In genomic region chr16:23694707-23695373, GRCh38 we compare ENCODE assay signal across 1 cellular context.
TF ChIP-seq lines count a peak whose summit lies in the region.

No MANE protein-coding gene starts in this region.

TF ChIP-seq in HepG2, 621 proteins besides CTCF, POLR2A, EP300 and RAD21 (continued from another document and continues in another):
- peak; percentile 80 for TF ChIP-seq ARID4A (CRISPR knock-in tag; IDR thresholded peaks at IDR 0.05; ENCODE audit: borderline replicate concordance)
- 0 out of 2 replicates have a peak, but pooled peaks have one; percentile 67 for TF ChIP-seq ZBTB7A (CRISPR knock-in tag; IDR thresholded peaks at IDR 0.05)
- peak in 1 of 2 experiments; percentile 30; a peak in 1 of 4 replicates for TF ChIP-seq HMGXB4 (CRISPR knock-in tag; IDR thresholded peaks at IDR 0.05; ENCODE audit: borderline replicate concordance in 1 of 2, low read depth in 1 of 2)
- no peak for TF ChIP-seq KLF12 (CRISPR knock-in tag; IDR thresholded peaks at IDR 0.05; ENCODE audit: borderline replicate concordance)
- 0 out of 2 replicates have a peak, but pooled peaks have one; percentile 46 for TF ChIP-seq CSRNP2 (CRISPR knock-in tag; conservative IDR thresholded peaks at IDR 0.05; ENCODE audit: low read depth)
- no peak for TF ChIP-seq ZNF512B (CRISPR knock-in tag; IDR thresholded peaks at IDR 0.05; ENCODE audit: borderline replicate concordance)
- TF ChIP-seq AGO2 (optimal IDR thresholded peaks at IDR 0.05; ENCODE audit: low read depth, low read length): peak; percentile 82
- TF ChIP-seq ZNF441 (CRISPR knock-in tag; IDR thresholded peaks at IDR 0.05; ENCODE audit: borderline replicate concordance): no peak
- no peak; the same call in 1 of the 2 replicates for TF ChIP-seq NR2C2 (CRISPR knock-in tag; IDR thresholded peaks at IDR 0.05; ENCODE audit: borderline replicate concordance)
- no peak for TF ChIP-seq ZNF354B (CRISPR knock-in tag; IDR thresholded peaks at IDR 0.05)
- TF ChIP-seq NFYB (CRISPR knock-in tag; IDR thresholded peaks at IDR 0.05): no peak
- no peak for TF ChIP-seq SRY (CRISPR knock-in tag; IDR thresholded peaks at IDR 0.05)
- no peak for TF ChIP-seq RORA (CRISPR knock-in tag; IDR thresholded peaks at IDR 0.05)
- no peak for TF ChIP-seq SETDB1 (CRISPR knock-in tag; IDR thresholded peaks at IDR 0.05; ENCODE audit: borderline replicate concordance)
- no peak for TF ChIP-seq SRSF9 (IDR thresholded peaks at IDR 0.05; ENCODE audit: borderline replicate concordance, insufficient read depth, low read depth, low read length, poor library complexity, severe bottlenecking)
- no peak for TF ChIP-seq ZBTB20 (CRISPR knock-in tag; IDR thresholded peaks at IDR 0.05; ENCODE audit: borderline replicate concordance, low read depth)
- TF ChIP-seq AKNA (CRISPR knock-in tag; IDR thresholded peaks at IDR 0.05; ENCODE audit: borderline replicate concordance): no peak
- TF ChIP-seq PHF21A (CRISPR knock-in tag; IDR thresholded peaks at IDR 0.05): peak; percentile 17; the same call in 1 of the 2 replicates
- peak; percentile 93; the same call in 1 of the 2 replicates for TF ChIP-seq ZNF776 (CRISPR knock-in tag; IDR thresholded peaks at IDR 0.05)
- no peak for TF ChIP-seq ZBTB49 (CRISPR knock-in tag; IDR thresholded peaks at IDR 0.05; ENCODE audit: borderline replicate concordance)
- no peak for TF ChIP-seq ZZZ3 (CRISPR knock-in tag; IDR thresholded peaks at IDR 0.05; ENCODE audit: borderline replicate concordance)
- TF ChIP-seq ZNF598 (CRISPR knock-in tag; IDR thresholded peaks at IDR 0.05; ENCODE audit: borderline replicate concordance): peak; percentile 91; the same call in 1 of the 2 replicates
- no peak for TF ChIP-seq ZNF513 (CRISPR knock-in tag; conservative IDR thresholded peaks at IDR 0.05)
- TF ChIP-seq RERE (CRISPR knock-in tag; IDR thresholded peaks at IDR 0.05; ENCODE audit: low read depth): no peak; the same call in 1 of the 2 replicates
- no peak for TF ChIP-seq TAF15 (IDR thresholded peaks at IDR 0.05; ENCODE audit: low read depth, low read length, poor library complexity, severe bottlenecking)
- TF ChIP-seq HDAC6 (IDR thresholded peaks at IDR 0.05; ENCODE audit: low read depth, low read length): no peak
